ENCODE assay signal across 1 cellular context in the genomic region with DNA sequence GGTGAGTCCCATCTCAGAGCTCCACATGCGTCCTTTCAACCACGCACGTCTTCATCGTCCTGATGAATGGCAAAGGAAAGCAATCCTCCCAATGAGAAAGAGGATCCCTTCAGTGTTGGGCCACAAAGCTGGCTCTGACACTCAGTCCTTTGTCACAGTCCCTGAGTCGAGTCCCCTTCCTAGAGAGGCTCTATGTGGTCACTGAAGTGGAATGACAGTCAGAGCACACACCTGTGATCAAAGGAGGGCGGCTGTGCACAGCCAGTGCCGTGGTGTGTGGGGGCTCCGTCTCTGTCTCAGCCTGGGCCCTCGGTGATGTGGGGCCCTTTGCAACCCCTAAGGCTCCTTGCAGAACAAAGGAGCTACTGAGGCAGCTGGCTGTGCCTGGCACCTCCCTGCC.
TF ChIP-seq lines count a peak whose summit lies in the region.

No MANE protein-coding gene starts in this region.

TF ChIP-seq in H1, 55 proteins besides CTCF, POLR2A, EP300 and RAD21:
- TF ChIP-seq, protein P1, sequence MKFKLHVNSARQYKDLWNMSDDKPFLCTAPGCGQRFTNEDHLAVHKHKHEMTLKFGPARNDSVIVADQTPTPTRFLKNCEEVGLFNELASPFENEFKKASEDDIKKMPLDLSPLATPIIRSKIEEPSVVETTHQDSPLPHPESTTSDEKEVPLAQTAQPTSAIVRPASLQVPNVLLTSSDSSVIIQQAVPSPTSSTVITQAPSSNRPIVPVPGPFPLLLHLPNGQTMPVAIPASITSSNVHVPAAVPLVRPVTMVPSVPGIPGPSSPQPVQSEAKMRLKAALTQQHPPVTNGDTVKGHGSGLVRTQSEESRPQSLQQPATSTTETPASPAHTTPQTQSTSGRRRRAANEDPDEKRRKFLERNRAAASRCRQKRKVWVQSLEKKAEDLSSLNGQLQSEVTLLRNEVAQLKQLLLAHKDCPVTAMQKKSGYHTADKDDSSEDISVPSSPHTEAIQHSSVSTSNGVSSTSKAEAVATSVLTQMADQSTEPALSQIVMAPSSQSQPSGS (IDR thresholded peaks at IDR 0.05; ENCODE audit: low read length): no peak
- no peak for TF ChIP-seq KDM5A (IDR thresholded peaks at IDR 0.05; ENCODE audit: low read length)
